8 cellular contexts compared by ENCODE assay signal in genomic region chr3:128051459-128051836, GRCh38. TPM values are rescaled to one million over a fixed set of nuclear protein-coding genes. Genes with fewer than 3 reads are reported as not detected.
DNase-seq lines count a peak whose midpoint lies in the region; ATAC-seq and TF ChIP-seq lines count a peak whose summit lies in the region.

No MANE protein-coding gene starts in this region.

- 12% methylated on average over 10 of the region's 10 CpGs for WGBS in thyroid gland, 2 donors

- H3K4me1 ChIP-seq in BLaER1 treated with 17β-estradiol and CSF1 and Interleukin-3, amounts not matched to agents 10 nM and 100 nM = peaks cover 32 to 37% (median 34%) of the 10 kb centered on the region in 10 experiments
- H3K4me1 ChIP-seq in HUES48 (ENCODE audit: control insufficient read depth, insufficient read depth, low read length) (peaks cover 18% of the 10 kb centered on the region; the same call in 1 of the 2 replicates), thyroid gland (peaks cover 22 to 34% of the 10 kb centered on the region in 2 donors)

- ATAC-seq in left lobe of liver = peak; percentile 2
- no peak for ATAC-seq in GM21381 (IDR thresholded peaks at IDR 0.05; ENCODE audit: unreplicated experiment)

- peak overlapping the region; percentile 87 to 96 (median 92) for H3K4me2 ChIP-seq in BLaER1 treated with 17β-estradiol and CSF1 and Interleukin-3, amounts not matched to agents 10 nM and 100 nM

- H3K9me3 ChIP-seq in BLaER1 treated with 17β-estradiol and CSF1 and Interleukin-3, amounts not matched to agents 10 nM and 100 nM (replicated peaks in 1 of 11) = no peaks in the 10 kb centered on the region
- no peaks in the 10 kb centered on the region for H3K9me3 ChIP-seq in HUES48 (ENCODE audit: control insufficient read depth, insufficient read depth, low read length)
- no peaks in the 10 kb centered on the region for H3K9me3 ChIP-seq in thyroid gland

- intact Hi-C loops in thyroid gland (cut with DNase I) = no loop called here

- peak overlapping the region; percentile 53 to 98 (median 96) for H3K27ac ChIP-seq in BLaER1 treated with 17β-estradiol and CSF1 and Interleukin-3, amounts not matched to agents 10 nM and 100 nM
- H3K27ac ChIP-seq in HUES48 (ENCODE audit: low read depth, low read length) (peak overlapping the region; percentile 79), thyroid gland (peak overlapping the region in 1 of 3 donors; percentile 49)

- H3K4me3 ChIP-seq in BLaER1 treated with 17β-estradiol and CSF1 and Interleukin-3, amounts not matched to agents 10 nM and 100 nM = peak overlapping the region; percentile 87 to 100 (median 97)
- H3K4me3 ChIP-seq in HUES48 (ENCODE audit: low read depth, low read length) = peak overlapping the region; percentile 94
- H3K4me3 ChIP-seq in astrocyte of the spinal cord (ENCODE audit: low read depth, low read length) = peak overlapping the region; percentile 82
- H3K4me3 ChIP-seq in thyroid gland (replicated peaks in 1 of 3) = peak overlapping the region; percentile 66 to 89 (median 80)

- peak overlapping the region; percentile 93 to 99 (median 98) for H3K9ac ChIP-seq in BLaER1 treated with 17β-estradiol and CSF1 and Interleukin-3, amounts not matched to agents 10 nM and 100 nM
- H3K9ac ChIP-seq in HUES48 (ENCODE audit: low read depth, low read length) = peak overlapping the region; percentile 80

- H4K20me1 ChIP-seq in BLaER1 treated with 17β-estradiol and CSF1 and Interleukin-3, amounts not matched to agents 10 nM and 100 nM = peaks cover 23 to 41% (median 35%) of the 10 kb centered on the region in 11 experiments

- DNase-seq in astrocyte of the spinal cord (ENCODE audit: low read depth, low spot score) = peak; percentile 13
- no peak for DNase-seq in left lobe of liver (ENCODE audit: low spot score)
- no peak for DNase-seq in thyroid gland
- DNase-seq in stimulated activated CD4-positive, alpha-beta T cell treated with anti-CD3 and anti-CD28 coated beads, Interleukin-15, amount 100 ng/mL, for 24 hours = no peak
- no peak for DNase-seq in NCI-H1048 (lab: John Stamatoyannopoulos, UW)

- in situ Hi-C loops in astrocyte of the spinal cord (cut with HindIII; ENCODE audit: low sequenced_read_pairs) = no loop called here

- no peaks in the 10 kb centered on the region for H3K27me3 ChIP-seq in BLaER1 treated with 17β-estradiol and CSF1 and Interleukin-3, amounts not matched to agents 10 nM and 100 nM
- H3K27me3 ChIP-seq in HUES48 (ENCODE audit: control insufficient read depth, insufficient read depth, low read length) (no peaks in the 10 kb centered on the region), thyroid gland (no peaks in the 10 kb centered on the region)

- TF ChIP-seq POLR2A in thyroid gland (IDR thresholded peaks at IDR 0.05) = no peak

- no peak for TF ChIP-seq CTCF in astrocyte of the spinal cord (IDR thresholded peaks at IDR 0.05; ENCODE audit: low read depth, low read length)
- no peak for TF ChIP-seq CTCF in thyroid gland (IDR thresholded peaks at IDR 0.05)

- H3K36me3 ChIP-seq in BLaER1 treated with 17β-estradiol and CSF1 and Interleukin-3, amounts not matched to agents 10 nM and 100 nM = peaks cover 30 to 36% (median 32%) of the 10 kb centered on the region in 11 experiments
- H3K36me3 ChIP-seq in HUES48 (ENCODE audit: control insufficient read depth, insufficient read depth, low read length) (peaks cover 32% of the 10 kb centered on the region), thyroid gland (peaks cover 9% of the 10 kb centered on the region in 2 donors)

RNA-seq across cellular contexts. Expression of gene SEC61A1, which starts 0.8 kb away (rescaled TPM):
- total RNA-seq in left lobe of liver (152 TPM), thyroid gland (100 to 1,000 TPM; 104 to 218 (median 165) TPM)
